Comparison of ENCODE assay signal across 8 cellular contexts in genomic region chr15:75625542-75626347, GRCh38. TPM values are rescaled to one million over a fixed set of nuclear protein-coding genes. Genes with fewer than 3 reads are reported as not detected.
DNase-seq lines count a peak whose midpoint lies in the region; ATAC-seq and TF ChIP-seq lines count a peak whose summit lies in the region.

Gene SNUPN (minus strand): TSS chr15:75625725. CDS start chr15:75621051, 4,674 bp downstream.

- peak within 1 kb of the TSS; percentile 86 for H3K4me2 ChIP-seq in KMS-11

- peak within 1 kb of the TSS; percentile 99 for H2AFZ ChIP-seq in KMS-11 (ENCODE audit: low read depth)

- DNase-seq in DMS153 (lab: John Stamatoyannopoulos, UW) (peak; percentile 74), RPMI7951 (ENCODE audit: low read depth) (peak; percentile 90), activated T-helper 1 cell treated with Interleukin-2 at 50 U/mL for 16 hours (ENCODE audit: low read depth) (peak; percentile 90), esophagus squamous epithelium (lab: John Stamatoyannopoulos, UW) (peak; percentile 78), myocyte (ENCODE audit: low read depth) (peak; percentile 94)
- DNase-seq in stimulated activated CD8-positive, alpha-beta memory T cell treated with anti-CD3 and anti-CD28 coated beads, Interleukin-7, amount 100 ng/mL, for 48 hours (ENCODE audit: extremely low read depth in 1 of 2, low read depth in 1 of 2) = peak; percentile 85 to 93

- intact Hi-C loops in esophagus squamous epithelium (cut with DNase I) = no loop called here

- peak; percentile 76 for ATAC-seq in GM21717 (IDR thresholded peaks at IDR 0.05; ENCODE audit: unreplicated experiment)

- 1 to 2% methylated on average over 18 to 20 of the region's 47 CpGs for WGBS in esophagus squamous epithelium, 2 donors

- H3K4me1 ChIP-seq in KMS-11 (ENCODE audit: low read depth, poor library complexity, severe bottlenecking) (peaks cover 15% of the 10 kb centered on the region), esophagus squamous epithelium (peaks cover 9 to 51% (median 19%) of the 10 kb centered on the region in 3 donors)

- peak in 3 of 4 donors; percentile 6 to 53 (median 42) for TF ChIP-seq POLR2A in esophagus squamous epithelium (IDR thresholded peaks at IDR 0.05)

- no peaks in the 10 kb centered on the region for H3K79me2 ChIP-seq in KMS-11 (ENCODE audit: insufficient read depth, low read depth)

- H3K27ac ChIP-seq in KMS-11 (peak within 1 kb of the TSS; percentile 95), esophagus squamous epithelium (peak within 1 kb of the TSS; percentile 91 to 98 (median 94))

- H4K20me1 ChIP-seq in KMS-11 (ENCODE audit: insufficient read depth) = no peaks in the 10 kb centered on the region

- H3K9ac ChIP-seq in KMS-11 = peak within 1 kb of the TSS; percentile 96

- H3K36me3 ChIP-seq in KMS-11 (ENCODE audit: insufficient read depth) = no peaks in the 10 kb centered on the region
- H3K36me3 ChIP-seq in esophagus squamous epithelium = no peaks in the 10 kb centered on the region

- H3K4me3 ChIP-seq in KMS-11 (IDR thresholded peaks at IDR 0.05; ENCODE audit: insufficient read depth, low read depth, low read length) = no peak within 1 kb of the TSS
- peak within 1 kb of the TSS; percentile 79 to 93 (median 85) for H3K4me3 ChIP-seq in esophagus squamous epithelium

- TF ChIP-seq CTCF in KMS-11 (conservative IDR thresholded peaks at IDR 0.05; ENCODE audit: low read depth, low read length) (no peak), esophagus squamous epithelium (IDR thresholded peaks at IDR 0.05) (peak in 1 of 6 experiments; percentile 32)

- no peaks in the 10 kb centered on the region for H3K9me3 ChIP-seq in esophagus squamous epithelium

- H3K27me3 ChIP-seq in KMS-11 (ENCODE audit: insufficient read depth, low read depth) = no peaks in the 10 kb centered on the region
- H3K27me3 ChIP-seq in esophagus squamous epithelium = no peaks in the 10 kb centered on the region

RNA-seq across cellular contexts. Expression of gene SNUPN, which starts in this region (rescaled TPM):
- 30.5 and 33.2 TPM in 2 replicates for total RNA-seq in RPMI7951 (2014; rRNA removed; shearing (Covaris generic))
- total RNA-seq in esophagus squamous epithelium (10 to 100 TPM in 3 of 4 donors, 1 to 10 TPM in 1; 8.7 to 19.1 (median 13.5) TPM), myocyte (30.4 and 33.0 TPM in 2 replicates)
- 26.2 TPM for polyA plus RNA-seq in myocyte (2012)
